Comparison of ENCODE assay signal across 1 cellular context in the genomic region with DNA sequence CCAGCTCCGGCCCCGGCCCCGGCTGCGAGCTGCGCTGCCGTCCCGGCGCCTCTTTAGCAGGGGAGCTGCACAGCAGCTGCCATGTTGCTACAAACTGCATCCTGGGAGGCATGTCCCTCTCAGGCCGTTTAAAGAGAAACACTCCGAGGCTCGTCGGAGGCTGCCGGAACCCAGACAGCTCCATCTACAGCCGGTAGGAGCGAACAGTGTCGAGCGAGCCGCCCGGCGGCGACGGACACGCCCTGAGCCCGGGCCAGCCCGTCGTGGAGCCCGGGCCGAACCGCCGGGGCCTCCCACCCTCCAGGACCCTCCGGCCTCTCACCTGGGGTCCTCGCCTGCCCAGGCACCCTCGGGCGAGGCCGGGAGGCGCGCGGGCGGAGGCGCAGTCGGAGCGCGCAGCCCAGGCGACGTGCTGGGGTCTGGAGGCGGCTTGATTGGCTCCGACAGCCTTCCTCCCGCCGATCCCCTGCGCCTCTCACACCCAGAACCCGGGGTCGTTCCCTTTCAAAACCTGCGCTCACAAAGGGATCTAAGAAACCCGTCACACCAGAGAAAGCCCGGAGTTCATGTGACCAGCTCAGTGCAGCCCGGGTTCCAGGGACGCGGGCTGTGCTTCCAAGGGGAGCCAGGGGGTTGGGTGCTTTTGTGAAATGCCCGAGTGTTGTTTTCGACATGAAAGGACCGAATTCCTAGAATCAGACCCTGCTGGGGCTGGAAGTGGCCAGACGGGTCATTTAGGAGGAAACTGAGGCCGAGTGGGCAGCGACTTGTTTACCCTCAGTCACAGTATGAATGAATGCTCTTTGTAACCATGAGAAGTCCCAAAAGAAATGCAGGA.
TF ChIP-seq lines count a peak whose summit lies in the region.

A gene (minus strand): TSS at position 570 of the 838 bp plus-strand sequence. CDS start 5,040 bp downstream, outside the sequence.

TF ChIP-seq in HepG2, 621 proteins besides CTCF, POLR2A, EP300 and RAD21 (continued from another document):
- TF ChIP-seq RFXAP (CRISPR knock-in tag; IDR thresholded peaks at IDR 0.05; ENCODE audit: borderline replicate concordance) (peak; percentile 59; the same call in 1 of the 2 replicates), POLR2AphosphoS2 (IDR thresholded peaks at IDR 0.05; ENCODE audit: low read depth, low read length) (no peak), SETDB1 (CRISPR knock-in tag; IDR thresholded peaks at IDR 0.05; ENCODE audit: borderline replicate concordance) (no peak), ZNF841 (CRISPR knock-in tag; IDR thresholded peaks at IDR 0.05; ENCODE audit: borderline replicate concordance) (no peak), THAP11 (CRISPR knock-in tag; IDR thresholded peaks at IDR 0.05) (peak; percentile 68), FOXK1 (CRISPR knock-in tag; IDR thresholded peaks at IDR 0.05; ENCODE audit: borderline replicate concordance, low read depth) (peak; percentile 56; the same call in 1 of the 2 replicates), DMAP1 (CRISPR knock-in tag; IDR thresholded peaks at IDR 0.05) (peak; percentile 69; the same call in 1 of the 2 replicates), ZNF264 (CRISPR knock-in tag; IDR thresholded peaks at IDR 0.05) (no peak), SMARCC2 (IDR thresholded peaks at IDR 0.05) (no peak), RARG (CRISPR knock-in tag; IDR thresholded peaks at IDR 0.05; ENCODE audit: low read depth) (no peak), BCL6 (CRISPR knock-in tag; IDR thresholded peaks at IDR 0.05) (peak; percentile 39; the same call in 1 of the 2 replicates), ONECUT2 (CRISPR knock-in tag; IDR thresholded peaks at IDR 0.05) (no peak), NRL (CRISPR knock-in tag; IDR thresholded peaks at IDR 0.05; ENCODE audit: borderline replicate concordance) (0 out of 2 replicates have a peak, but pooled peaks have one; percentile 65), PHF21A (CRISPR knock-in tag; IDR thresholded peaks at IDR 0.05) (0 out of 2 replicates have a peak, but pooled peaks have one; percentile 38), ZNF777 (CRISPR knock-in tag; IDR thresholded peaks at IDR 0.05) (peak; percentile 98), WIZ (CRISPR knock-in tag; IDR thresholded peaks at IDR 0.05) (no peak), TAF1 (CRISPR knock-in tag; IDR thresholded peaks at IDR 0.05) (peak; percentile 69), ZMYM4 (CRISPR knock-in tag; IDR thresholded peaks at IDR 0.05) (peak; percentile 60; the same call in 1 of the 2 replicates), ETV5 (CRISPR knock-in tag; IDR thresholded peaks at IDR 0.05; ENCODE audit: borderline replicate concordance) (peak; percentile 48; the same call in 1 of the 2 replicates), GTF2F1 (IDR thresholded peaks at IDR 0.05; ENCODE audit: low read length) (no peak), ZNF883 (CRISPR knock-in tag; IDR thresholded peaks at IDR 0.05; ENCODE audit: not compliant biosample characterization) (peak; percentile 68), AGO1 (IDR thresholded peaks at IDR 0.05; ENCODE audit: low read depth, low read length, poor library complexity, severe bottlenecking) (no peak), BORCS8-MEF2B (CRISPR knock-in tag; IDR thresholded peaks at IDR 0.05) (peak; percentile 47; the same call in 1 of the 2 replicates), AHR (CRISPR knock-in tag; IDR thresholded peaks at IDR 0.05) (peak; percentile 66; the same call in 1 of the 2 replicates), ZNF747 (CRISPR knock-in tag; IDR thresholded peaks at IDR 0.05; ENCODE audit: borderline replicate concordance) (0 out of 2 replicates have a peak, but pooled peaks have one; percentile 58), HNRNPLL (IDR thresholded peaks at IDR 0.05; ENCODE audit: low read depth, low read length, poor library complexity, severe bottlenecking) (peak; percentile 49), ASH2L (IDR thresholded peaks at IDR 0.05; ENCODE audit: insufficient read length, low read depth, low read length) (peak; percentile 62), ZNF207 (IDR thresholded peaks at IDR 0.05; ENCODE audit: borderline replicate concordance) (no peak), SNAI1 (CRISPR knock-in tag; IDR thresholded peaks at IDR 0.05; ENCODE audit: borderline replicate concordance) (no peak), ZSCAN9 (CRISPR knock-in tag; IDR thresholded peaks at IDR 0.05; ENCODE audit: borderline replicate concordance) (no peak), ZNF619 (CRISPR knock-in tag; IDR thresholded peaks at IDR 0.05) (no peak), HOXD1 (CRISPR knock-in tag; IDR thresholded peaks at IDR 0.05) (no peak), ZNF724P (CRISPR knock-in tag; IDR thresholded peaks at IDR 0.05; ENCODE audit: borderline replicate concordance) (0 out of 2 replicates have a peak, but pooled peaks have one; percentile 30), IRF2 (CRISPR knock-in tag; IDR thresholded peaks at IDR 0.05) (peak; percentile 31; the same call in 1 of the 2 replicates), HNF4G (IDR thresholded peaks at IDR 0.05; ENCODE audit: borderline replicate concordance, low read depth, low read length) (peak; percentile 22; the same call in 1 of the 2 replicates), HNF4G (CRISPR knock-in tag; IDR thresholded peaks at IDR 0.05; ENCODE audit: borderline replicate concordance, low read depth) (no peak), HOXA3 (CRISPR knock-in tag; IDR thresholded peaks at IDR 0.05) (peak; percentile 64; the same call in 1 of the 2 replicates), ZNF737 (CRISPR knock-in tag; IDR thresholded peaks at IDR 0.05; ENCODE audit: borderline replicate concordance) (no peak; the same call in 1 of the 2 replicates), ARHGAP35 (CRISPR knock-in tag; IDR thresholded peaks at IDR 0.05; ENCODE audit: borderline replicate concordance) (no peak), ZFY (CRISPR knock-in tag; IDR thresholded peaks at IDR 0.05) (peak; percentile 87), HDAC6 (IDR thresholded peaks at IDR 0.05; ENCODE audit: low read depth, low read length) (no peak), GATAD1 (CRISPR knock-in tag; IDR thresholded peaks at IDR 0.05) (peak; percentile 90), ZNF274 (CRISPR knock-in tag; IDR thresholded peaks at IDR 0.05) (peak; percentile 62; the same call in 1 of the 2 replicates), KAT7 (CRISPR knock-in tag; IDR thresholded peaks at IDR 0.05; ENCODE audit: borderline replicate concordance) (0 out of 2 replicates have a peak, but pooled peaks have one; percentile 38), ZFP90 (CRISPR knock-in tag; IDR thresholded peaks at IDR 0.05; ENCODE audit: borderline replicate concordance) (peak; percentile 47; the same call in 1 of the 2 replicates)
- TF ChIP-seq, protein P1, sequence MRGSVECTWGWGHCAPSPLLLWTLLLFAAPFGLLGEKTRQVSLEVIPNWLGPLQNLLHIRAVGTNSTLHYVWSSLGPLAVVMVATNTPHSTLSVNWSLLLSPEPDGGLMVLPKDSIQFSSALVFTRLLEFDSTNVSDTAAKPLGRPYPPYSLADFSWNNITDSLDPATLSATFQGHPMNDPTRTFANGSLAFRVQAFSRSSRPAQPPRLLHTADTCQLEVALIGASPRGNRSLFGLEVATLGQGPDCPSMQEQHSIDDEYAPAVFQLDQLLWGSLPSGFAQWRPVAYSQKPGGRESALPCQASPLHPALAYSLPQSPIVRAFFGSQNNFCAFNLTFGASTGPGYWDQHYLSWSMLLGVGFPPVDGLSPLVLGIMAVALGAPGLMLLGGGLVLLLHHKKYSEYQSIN (CRISPR knock-in tag; IDR thresholded peaks at IDR 0.05; ENCODE audit: borderline replicate concordance): no peak
- TF ChIP-seq, protein P2, sequence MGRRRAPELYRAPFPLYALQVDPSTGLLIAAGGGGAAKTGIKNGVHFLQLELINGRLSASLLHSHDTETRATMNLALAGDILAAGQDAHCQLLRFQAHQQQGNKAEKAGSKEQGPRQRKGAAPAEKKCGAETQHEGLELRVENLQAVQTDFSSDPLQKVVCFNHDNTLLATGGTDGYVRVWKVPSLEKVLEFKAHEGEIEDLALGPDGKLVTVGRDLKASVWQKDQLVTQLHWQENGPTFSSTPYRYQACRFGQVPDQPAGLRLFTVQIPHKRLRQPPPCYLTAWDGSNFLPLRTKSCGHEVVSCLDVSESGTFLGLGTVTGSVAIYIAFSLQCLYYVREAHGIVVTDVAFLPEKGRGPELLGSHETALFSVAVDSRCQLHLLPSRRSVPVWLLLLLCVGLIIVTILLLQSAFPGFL (CRISPR knock-in tag; IDR thresholded peaks at IDR 0.05): no peak
- TF ChIP-seq, protein P3, sequence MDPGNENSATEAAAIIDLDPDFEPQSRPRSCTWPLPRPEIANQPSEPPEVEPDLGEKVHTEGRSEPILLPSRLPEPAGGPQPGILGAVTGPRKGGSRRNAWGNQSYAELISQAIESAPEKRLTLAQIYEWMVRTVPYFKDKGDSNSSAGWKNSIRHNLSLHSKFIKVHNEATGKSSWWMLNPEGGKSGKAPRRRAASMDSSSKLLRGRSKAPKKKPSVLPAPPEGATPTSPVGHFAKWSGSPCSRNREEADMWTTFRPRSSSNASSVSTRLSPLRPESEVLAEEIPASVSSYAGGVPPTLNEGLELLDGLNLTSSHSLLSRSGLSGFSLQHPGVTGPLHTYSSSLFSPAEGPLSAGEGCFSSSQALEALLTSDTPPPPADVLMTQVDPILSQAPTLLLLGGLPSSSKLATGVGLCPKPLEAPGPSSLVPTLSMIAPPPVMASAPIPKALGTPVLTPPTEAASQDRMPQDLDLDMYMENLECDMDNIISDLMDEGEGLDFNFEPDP (CRISPR knock-in tag; conservative IDR thresholded peaks at IDR 0.05): no peak
- TF ChIP-seq, protein P4, sequence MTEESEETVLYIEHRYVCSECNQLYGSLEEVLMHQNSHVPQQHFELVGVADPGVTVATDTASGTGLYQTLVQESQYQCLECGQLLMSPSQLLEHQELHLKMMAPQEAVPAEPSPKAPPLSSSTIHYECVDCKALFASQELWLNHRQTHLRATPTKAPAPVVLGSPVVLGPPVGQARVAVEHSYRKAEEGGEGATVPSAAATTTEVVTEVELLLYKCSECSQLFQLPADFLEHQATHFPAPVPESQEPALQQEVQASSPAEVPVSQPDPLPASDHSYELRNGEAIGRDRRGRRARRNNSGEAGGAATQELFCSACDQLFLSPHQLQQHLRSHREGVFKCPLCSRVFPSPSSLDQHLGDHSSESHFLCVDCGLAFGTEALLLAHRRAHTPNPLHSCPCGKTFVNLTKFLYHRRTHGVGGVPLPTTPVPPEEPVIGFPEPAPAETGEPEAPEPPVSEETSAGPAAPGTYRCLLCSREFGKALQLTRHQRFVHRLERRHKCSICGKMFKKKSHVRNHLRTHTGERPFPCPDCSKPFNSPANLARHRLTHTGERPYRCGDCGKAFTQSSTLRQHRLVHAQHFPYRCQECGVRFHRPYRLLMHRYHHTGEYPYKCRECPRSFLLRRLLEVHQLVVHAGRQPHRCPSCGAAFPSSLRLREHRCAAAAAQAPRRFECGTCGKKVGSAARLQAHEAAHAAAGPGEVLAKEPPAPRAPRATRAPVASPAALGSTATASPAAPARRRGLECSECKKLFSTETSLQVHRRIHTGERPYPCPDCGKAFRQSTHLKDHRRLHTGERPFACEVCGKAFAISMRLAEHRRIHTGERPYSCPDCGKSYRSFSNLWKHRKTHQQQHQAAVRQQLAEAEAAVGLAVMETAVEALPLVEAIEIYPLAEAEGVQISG (CRISPR knock-in tag; IDR thresholded peaks at IDR 0.05): peak; percentile 98
- TF ChIP-seq, protein P5, sequence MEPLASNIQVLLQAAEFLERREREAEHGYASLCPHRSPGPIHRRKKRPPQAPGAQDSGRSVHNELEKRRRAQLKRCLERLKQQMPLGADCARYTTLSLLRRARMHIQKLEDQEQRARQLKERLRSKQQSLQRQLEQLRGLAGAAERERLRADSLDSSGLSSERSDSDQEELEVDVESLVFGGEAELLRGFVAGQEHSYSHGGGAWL (CRISPR knock-in tag; IDR thresholded peaks at IDR 0.05): peak; percentile 55; the same call in 1 of the 2 replicates
- TF ChIP-seq, protein P6, sequence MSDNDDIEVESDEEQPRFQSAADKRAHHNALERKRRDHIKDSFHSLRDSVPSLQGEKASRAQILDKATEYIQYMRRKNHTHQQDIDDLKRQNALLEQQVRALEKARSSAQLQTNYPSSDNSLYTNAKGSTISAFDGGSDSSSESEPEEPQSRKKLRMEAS (IDR thresholded peaks at IDR 0.05): peak; percentile 57
- TF ChIP-seq, protein P7, sequence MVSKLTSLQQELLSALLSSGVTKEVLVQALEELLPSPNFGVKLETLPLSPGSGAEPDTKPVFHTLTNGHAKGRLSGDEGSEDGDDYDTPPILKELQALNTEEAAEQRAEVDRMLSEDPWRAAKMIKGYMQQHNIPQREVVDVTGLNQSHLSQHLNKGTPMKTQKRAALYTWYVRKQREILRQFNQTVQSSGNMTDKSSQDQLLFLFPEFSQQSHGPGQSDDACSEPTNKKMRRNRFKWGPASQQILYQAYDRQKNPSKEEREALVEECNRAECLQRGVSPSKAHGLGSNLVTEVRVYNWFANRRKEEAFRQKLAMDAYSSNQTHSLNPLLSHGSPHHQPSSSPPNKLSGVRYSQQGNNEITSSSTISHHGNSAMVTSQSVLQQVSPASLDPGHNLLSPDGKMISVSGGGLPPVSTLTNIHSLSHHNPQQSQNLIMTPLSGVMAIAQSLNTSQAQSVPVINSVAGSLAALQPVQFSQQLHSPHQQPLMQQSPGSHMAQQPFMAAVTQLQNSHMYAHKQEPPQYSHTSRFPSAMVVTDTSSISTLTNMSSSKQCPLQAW (CRISPR knock-in tag; IDR thresholded peaks at IDR 0.05): peak; percentile 41; the same call in 1 of the 2 replicates
- TF ChIP-seq, protein P8, sequence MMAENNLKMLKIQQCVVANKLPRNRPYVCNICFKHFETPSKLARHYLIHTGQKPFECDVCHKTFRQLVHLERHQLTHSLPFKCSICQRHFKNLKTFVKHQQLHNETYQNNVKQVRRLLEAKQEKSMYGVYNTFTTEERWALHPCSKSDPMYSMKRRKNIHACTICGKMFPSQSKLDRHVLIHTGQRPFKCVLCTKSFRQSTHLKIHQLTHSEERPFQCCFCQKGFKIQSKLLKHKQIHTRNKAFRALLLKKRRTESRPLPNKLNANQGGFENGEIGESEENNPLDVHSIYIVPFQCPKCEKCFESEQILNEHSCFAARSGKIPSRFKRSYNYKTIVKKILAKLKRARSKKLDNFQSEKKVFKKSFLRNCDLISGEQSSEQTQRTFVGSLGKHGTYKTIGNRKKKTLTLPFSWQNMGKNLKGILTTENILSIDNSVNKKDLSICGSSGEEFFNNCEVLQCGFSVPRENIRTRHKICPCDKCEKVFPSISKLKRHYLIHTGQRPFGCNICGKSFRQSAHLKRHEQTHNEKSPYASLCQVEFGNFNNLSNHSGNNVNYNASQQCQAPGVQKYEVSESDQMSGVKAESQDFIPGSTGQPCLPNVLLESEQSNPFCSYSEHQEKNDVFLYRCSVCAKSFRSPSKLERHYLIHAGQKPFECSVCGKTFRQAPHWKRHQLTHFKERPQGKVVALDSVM (CRISPR knock-in tag; IDR thresholded peaks at IDR 0.05): peak; percentile 83; the same call in 1 of the 2 replicates
- TF ChIP-seq, protein P9, sequence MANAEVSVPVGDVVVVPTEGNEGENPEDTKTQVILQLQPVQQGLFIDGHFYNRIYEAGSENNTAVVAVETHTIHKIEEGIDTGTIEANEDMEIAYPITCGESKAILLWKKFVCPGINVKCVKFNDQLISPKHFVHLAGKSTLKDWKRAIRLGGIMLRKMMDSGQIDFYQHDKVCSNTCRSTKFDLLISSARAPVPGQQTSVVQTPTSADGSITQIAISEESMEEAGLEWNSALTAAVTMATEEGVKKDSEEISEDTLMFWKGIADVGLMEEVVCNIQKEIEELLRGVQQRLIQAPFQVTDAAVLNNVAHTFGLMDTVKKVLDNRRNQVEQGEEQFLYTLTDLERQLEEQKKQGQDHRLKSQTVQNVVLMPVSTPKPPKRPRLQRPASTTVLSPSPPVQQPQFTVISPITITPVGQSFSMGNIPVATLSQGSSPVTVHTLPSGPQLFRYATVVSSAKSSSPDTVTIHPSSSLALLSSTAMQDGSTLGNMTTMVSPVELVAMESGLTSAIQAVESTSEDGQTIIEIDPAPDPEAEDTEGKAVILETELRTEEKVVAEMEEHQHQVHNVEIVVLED (CRISPR knock-in tag; IDR thresholded peaks at IDR 0.05; ENCODE audit: borderline replicate concordance): 0 out of 2 replicates have a peak, but pooled peaks have one; percentile 15
